4 cellular contexts compared by ENCODE assay signal in the genomic region with DNA sequence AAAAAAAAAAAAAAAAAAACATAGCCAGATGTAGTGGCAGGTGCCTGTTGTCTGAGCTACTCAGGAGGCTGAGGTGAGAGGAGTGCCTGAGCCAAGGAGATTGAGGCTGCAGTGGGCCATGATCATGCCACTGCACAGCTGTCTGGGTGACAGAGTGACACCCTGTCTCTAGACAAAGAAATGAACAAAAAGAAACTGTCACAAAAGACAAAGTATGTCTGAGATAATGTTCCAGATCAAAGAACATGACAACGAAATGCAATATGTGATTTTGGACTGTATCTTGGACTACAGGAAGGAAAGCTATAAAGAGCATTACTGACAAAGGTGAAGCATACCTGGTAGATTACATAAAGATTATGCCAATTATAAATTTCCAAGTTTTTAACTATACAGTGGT.
"Had no signal": no experiment of that assay in that cellular context is flagged by ENCODE, and none has a peak within 500 bp of the region (broad histone marks: within the 10 kb centered on the region; RNA-seq: fewer than 3 reads in every experiment).

No MANE protein-coding gene starts in this region.

- DNase-seq: H9, HCEC 1CT, IMR-90 had no signal

- H3K4me2 ChIP-seq: GM23338 had no signal

- H2AFZ ChIP-seq: GM23338 had no signal

- H3K4me3 ChIP-seq: GM23338 had no signal
